8 cellular contexts compared by ENCODE assay signal in the genomic region with DNA sequence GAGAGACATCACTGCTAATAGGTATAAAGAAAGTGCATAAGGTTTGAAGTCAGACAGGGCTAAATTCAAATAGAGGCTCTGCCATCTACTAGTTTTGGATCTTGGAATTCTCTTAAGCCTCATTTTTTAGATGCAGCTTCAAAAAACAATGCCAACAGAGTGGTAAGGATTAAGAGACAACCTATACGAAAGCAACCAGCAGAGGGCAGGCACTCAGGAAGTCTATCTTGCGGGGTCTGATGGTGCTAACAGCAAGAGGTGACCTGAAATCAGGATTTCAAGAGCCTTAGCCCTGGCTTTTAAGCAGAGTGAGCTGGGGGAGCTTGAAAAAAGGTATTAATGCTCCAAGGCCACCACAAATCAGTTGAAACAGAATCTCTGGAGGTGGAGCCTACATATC. TPM values are rescaled to one million over a fixed set of nuclear protein-coding genes. Genes with fewer than 3 reads are reported as not detected.
DNase-seq lines count a peak whose midpoint lies in the region; ATAC-seq and TF ChIP-seq lines count a peak whose summit lies in the region.

No MANE protein-coding gene starts in this region.

- no peak overlapping the region for H3K4me3 Mint-ChIP-seq in activated naive CD8-positive, alpha-beta T cell treated with anti-CD3 and anti-CD28 coated beads for 36 hours

- no peaks in the 10 kb centered on the region for H3K9me3 Mint-ChIP-seq in activated naive CD8-positive, alpha-beta T cell treated with anti-CD3 and anti-CD28 coated beads for 36 hours

- H3K4me1 Mint-ChIP-seq in activated naive CD8-positive, alpha-beta T cell treated with anti-CD3 and anti-CD28 coated beads for 36 hours = peaks cover 30% of the 10 kb centered on the region

- H3K36me3 Mint-ChIP-seq in activated naive CD8-positive, alpha-beta T cell treated with anti-CD3 and anti-CD28 coated beads for 36 hours = peaks cover 2% of the 10 kb centered on the region

- ATAC-seq in heart right ventricle = peak; percentile 72 to 94 (median 82)
- ATAC-seq in GM21825 (IDR thresholded peaks at IDR 0.05; ENCODE audit: unreplicated experiment) = no peak

- H3K4me1 ChIP-seq in SJCRH30 (no peaks in the 10 kb centered on the region), heart right ventricle (peaks cover 0 to 28% (median 9%) of the 10 kb centered on the region in 9 donors)

- H3K9me3 ChIP-seq in SJCRH30 (replicated peaks) (no peaks in the 10 kb centered on the region), heart right ventricle (no peaks in the 10 kb centered on the region)

- no peaks in the 10 kb centered on the region for H3K27me3 Mint-ChIP-seq in activated naive CD8-positive, alpha-beta T cell treated with anti-CD3 and anti-CD28 coated beads for 36 hours

- no peaks in the 10 kb centered on the region for H3K27me3 ChIP-seq in SJCRH30
- no peaks in the 10 kb centered on the region for H3K27me3 ChIP-seq in heart right ventricle

- DNase-seq in COR-L47 (lab: John Stamatoyannopoulos, UW) (peak; percentile 56), HT-29 (ENCODE audit: low spot score) (peak; percentile 87), SJCRH30 (peak; percentile 50 to 67), heart right ventricle (peak in 1 of 2 donors; percentile 62), retina (peak; percentile 55), cortex of kidney (lab: John Stamatoyannopoulos, UW) (no peak)
- DNase-seq in activated naive CD8-positive, alpha-beta T cell treated with anti-CD3 and anti-CD28 coated beads for 36 hours = peak; percentile 29

- peak; percentile 34 to 80 (median 62) for TF ChIP-seq CTCF in heart right ventricle (IDR thresholded peaks at IDR 0.05)

- H3K36me3 ChIP-seq in SJCRH30 (peaks cover 15% of the 10 kb centered on the region), heart right ventricle (peaks cover 0 to 15% (median 0%) of the 10 kb centered on the region in 9 donors)

- H3K27ac Mint-ChIP-seq in activated naive CD8-positive, alpha-beta T cell treated with anti-CD3 and anti-CD28 coated beads for 36 hours = peak overlapping the region; percentile 29

- no peak overlapping the region for H3K27ac ChIP-seq in SJCRH30
- no peak overlapping the region for H3K27ac ChIP-seq in heart right ventricle

- H3K4me3 ChIP-seq in SJCRH30 = no peak overlapping the region
- H3K4me3 ChIP-seq in heart right ventricle = no peak overlapping the region

- WGBS in heart right ventricle, 2 donors = 5 to 11% methylated on average over 2 of the region's 2 CpGs

- intact Hi-C loops in heart right ventricle (cut with DNase I) = loop anchor here in 9 of 10 donors (2.0 to 10.0 kb wide), 5 partner anchors 125 to 247 kb away; a partner anchor contains a TSS

RNA-seq across cellular contexts. Expression of a gene that starts 40.7 kb away (rescaled TPM):
- not detected in 2 replicates for total RNA-seq in HT-29 (2014; rRNA removed; shearing (Covaris generic))
- total RNA-seq in SJCRH30 (2014; rRNA removed; shearing (Covaris generic)) = not detected in 2 replicates
- not detected for total RNA-seq in activated naive CD8-positive, alpha-beta T cell treated with anti-CD3 and anti-CD28 coated beads for 36 hours
- total RNA-seq in heart right ventricle = not detected
- polyA plus RNA-seq in heart right ventricle = not detected
